15 cellular contexts compared by ENCODE assay signal in the genomic region with DNA sequence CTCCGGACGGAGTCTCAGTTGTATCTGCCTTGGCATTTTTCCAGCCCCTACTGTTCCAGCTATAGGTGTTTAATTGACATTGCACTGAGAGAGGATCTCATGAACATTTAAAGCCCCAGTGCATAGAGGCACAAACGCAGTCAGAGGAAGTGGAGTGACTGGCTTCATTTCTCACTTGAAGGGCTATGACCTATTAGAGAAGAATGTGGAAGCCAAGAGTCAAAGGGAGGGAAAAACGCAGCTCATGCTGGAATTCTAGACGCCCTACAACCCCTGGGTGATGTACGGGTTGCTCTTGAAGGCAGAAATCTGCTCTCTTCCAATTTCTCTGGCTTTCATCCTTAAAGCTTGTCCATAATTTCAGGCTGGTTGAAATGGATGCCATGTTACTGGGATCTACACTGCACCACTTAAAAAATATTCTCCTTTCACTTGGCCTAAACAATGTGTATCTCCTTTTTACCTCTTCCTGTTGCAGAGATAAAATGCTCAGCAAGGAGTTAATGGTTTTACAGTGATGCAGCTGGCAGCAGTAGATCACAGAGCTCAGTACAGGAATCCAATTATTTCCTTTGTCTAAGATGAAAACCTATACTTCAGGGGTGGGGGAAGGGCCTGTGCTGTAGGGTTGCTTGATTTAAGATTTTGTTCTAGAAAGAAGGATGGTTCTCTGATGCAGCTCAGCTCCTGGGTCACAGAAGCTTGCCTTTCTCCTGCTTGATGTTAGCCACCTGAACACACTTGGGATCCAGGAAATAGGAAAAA.
DNase-seq lines count a peak whose midpoint lies in the region; ATAC-seq and TF ChIP-seq lines count a peak whose summit lies in the region.
"Had no signal": no experiment of that assay in that cellular context is flagged by ENCODE, and none has a peak within 500 bp of the region (broad histone marks: within the 10 kb centered on the region; RNA-seq: fewer than 3 reads in every experiment).

No MANE protein-coding gene starts in this region.

- WGBS in right cardiac atrium = 55% methylated on average over 6 of the region's 6 CpGs

- H3K27ac ChIP-seq in GM23338 (ENCODE audit: low read depth) (no peak overlapping the region), MM.1S (ENCODE audit: low read length) (no peak overlapping the region), right cardiac atrium (ENCODE audit: low read length) (no peak overlapping the region)
- H3K27ac ChIP-seq: gastrocnemius medialis, upper lobe of left lung had no signal

- TF ChIP-seq CTCF in GM23338 (conservative IDR thresholded peaks at IDR 0.05; ENCODE audit: low read depth in 2 of 2) (no peak), chondrocyte (IDR thresholded peaks at IDR 0.05) (no peak), nephron progenitor cell (IDR thresholded peaks at IDR 0.05) (no peak), MM.1S (IDR thresholded peaks at IDR 0.05; ENCODE audit: low read length) (no peak)

- H3K36me3 Mint-ChIP-seq in GM23338 (ENCODE audit: low read depth) = no peaks in the 10 kb centered on the region
- no peaks in the 10 kb centered on the region for H3K36me3 Mint-ChIP-seq in chondrocyte (ENCODE audit: low read depth)
- H3K36me3 Mint-ChIP-seq in nephron progenitor cell (ENCODE audit: low read depth) = no peaks in the 10 kb centered on the region

- H3K4me3 ChIP-seq in GM23338 (no peak overlapping the region), MM.1S (ENCODE audit: low read length) (no peak overlapping the region), right cardiac atrium (ENCODE audit: low read length) (no peak overlapping the region)
- H3K4me3 ChIP-seq: gastrocnemius medialis, upper lobe of left lung had no signal

- no peak for DNase-seq in GM23338 (ENCODE audit: low spot score)
- DNase-seq in NCI-H345 treated with DMSO at 0.1 percent for 48 hours (lab: John Stamatoyannopoulos, UW; ENCODE audit: unreplicated experiment) = peak; percentile 89
- no peak for DNase-seq in chondrocyte (ENCODE audit: low spot score)
- DNase-seq in nephron progenitor cell = no peak
- no peak for DNase-seq in MM.1S
- no peak for DNase-seq in HuH-7.5 (ENCODE audit: low spot score)
- no peak for DNase-seq in right cardiac atrium
- DNase-seq: activated T-cell treated with anti-CD3 and anti-CD28 coated beads, Interleukin-2, amount 50 U/mL, for 24 hours; Caco-2; gastrocnemius medialis; midbrain; NCI-H187 treated with DMSO at 0.1 percent for 48 hours; RPMI8226; upper lobe of left lung had no signal

- no peaks in the 10 kb centered on the region for H4K20me1 ChIP-seq in GM23338 (replicated peaks; ENCODE audit: insufficient read depth)
- no peaks in the 10 kb centered on the region for H4K20me1 ChIP-seq in MM.1S (ENCODE audit: insufficient read depth, low read length)

- no peaks in the 10 kb centered on the region for H3K36me3 ChIP-seq in GM23338 (ENCODE audit: insufficient read depth)
- H3K36me3 ChIP-seq in MM.1S (replicated peaks; ENCODE audit: insufficient read depth, low read length) = no peaks in the 10 kb centered on the region
- H3K36me3 ChIP-seq: gastrocnemius medialis, upper lobe of left lung had no signal

- no peaks in the 10 kb centered on the region for H3K9me3 Mint-ChIP-seq in GM23338
- peaks cover 5% of the 10 kb centered on the region for H3K9me3 Mint-ChIP-seq in chondrocyte (ENCODE audit: low read depth)
- H3K9me3 Mint-ChIP-seq in nephron progenitor cell = no peaks in the 10 kb centered on the region
- H3K9me3 Mint-ChIP-seq: activated T-cell treated with anti-CD3 and anti-CD28 coated beads, Interleukin-2, amount 50 U/mL, for 24 hours had no signal

- intact Hi-C loops in right cardiac atrium (cut with DNase I) = no loop called here

- H3K9me2 ChIP-seq in GM23338 (ENCODE audit: insufficient read depth) = peaks cover 14% of the 10 kb centered on the region; the same call in 1 of the 2 replicates
- H3K9me2 ChIP-seq in MM.1S (replicated peaks; ENCODE audit: insufficient read depth, low read length) = no peaks in the 10 kb centered on the region

- H3K27ac Mint-ChIP-seq in GM23338 (no peak overlapping the region), chondrocyte (ENCODE audit: unreplicated experiment) (peak overlapping the region; percentile 43), nephron progenitor cell (peak overlapping the region; percentile 11)
- H3K27ac Mint-ChIP-seq: activated T-cell treated with anti-CD3 and anti-CD28 coated beads, Interleukin-2, amount 50 U/mL, for 24 hours had no signal

- H3K27me3 Mint-ChIP-seq in GM23338 (ENCODE audit: insufficient read depth, low read depth, poor library complexity) = peaks cover 2% of the 10 kb centered on the region
- H3K27me3 Mint-ChIP-seq in chondrocyte (ENCODE audit: low read depth) = no peaks in the 10 kb centered on the region
- no peaks in the 10 kb centered on the region for H3K27me3 Mint-ChIP-seq in nephron progenitor cell (ENCODE audit: low read depth, poor library complexity)

- H3K4me3 Mint-ChIP-seq in GM23338 (no peak overlapping the region), chondrocyte (ENCODE audit: unreplicated experiment) (no peak overlapping the region), nephron progenitor cell (no peak overlapping the region)
- H3K4me3 Mint-ChIP-seq: activated T-cell treated with anti-CD3 and anti-CD28 coated beads, Interleukin-2, amount 50 U/mL, for 24 hours had no signal

- peaks cover 12% of the 10 kb centered on the region for H3K4me1 Mint-ChIP-seq in GM23338
- H3K4me1 Mint-ChIP-seq in chondrocyte (ENCODE audit: low read depth) = peaks cover 29% of the 10 kb centered on the region
- peaks cover 34% of the 10 kb centered on the region for H3K4me1 Mint-ChIP-seq in nephron progenitor cell

- H3K9ac ChIP-seq in MM.1S (ENCODE audit: low read length) = no peak overlapping the region

- H3K79me2 ChIP-seq in GM23338 (replicated peaks; ENCODE audit: insufficient read depth) (no peaks in the 10 kb centered on the region), MM.1S (ENCODE audit: low read length) (no peaks in the 10 kb centered on the region)

- H3K27me3 ChIP-seq in GM23338 (ENCODE audit: insufficient read depth) = no peaks in the 10 kb centered on the region
- H3K27me3 ChIP-seq in MM.1S (replicated peaks; ENCODE audit: insufficient read depth, low read length) = no peaks in the 10 kb centered on the region
- H3K27me3 ChIP-seq in right cardiac atrium (ENCODE audit: control insufficient read depth, insufficient read depth) = no peaks in the 10 kb centered on the region
- H3K27me3 ChIP-seq: gastrocnemius medialis, upper lobe of left lung had no signal

- no peak overlapping the region for H3K4me2 ChIP-seq in GM23338
- H3K4me2 ChIP-seq in MM.1S (ENCODE audit: low read depth, low read length) = no peak overlapping the region

- H3K9me3 ChIP-seq in MM.1S (replicated peaks; ENCODE audit: insufficient read depth, low read length) = no peaks in the 10 kb centered on the region
- no peaks in the 10 kb centered on the region for H3K9me3 ChIP-seq in right cardiac atrium (ENCODE audit: control insufficient read depth, low read length)
- H3K9me3 ChIP-seq: Caco-2, gastrocnemius medialis, upper lobe of left lung had no signal

- 0 out of 2 replicates have a peak, but pooled peaks cover 4% of the 10 kb centered on the region for H3K4me1 ChIP-seq in GM23338 (ENCODE audit: insufficient read depth)
- H3K4me1 ChIP-seq in MM.1S (ENCODE audit: low read length) = no peaks in the 10 kb centered on the region
- no peaks in the 10 kb centered on the region for H3K4me1 ChIP-seq in right cardiac atrium (ENCODE audit: control insufficient read depth, insufficient read depth, low read length)
- H3K4me1 ChIP-seq: Caco-2, gastrocnemius medialis, upper lobe of left lung had no signal

- ATAC-seq in GM23338 = no peak
- ATAC-seq in HG03045 (IDR thresholded peaks at IDR 0.05; ENCODE audit: unreplicated experiment) = no peak
- ATAC-seq in right cardiac atrium = no peak
- ATAC-seq: gastrocnemius medialis had no signal

- H2AFZ ChIP-seq in GM23338 (peak overlapping the region; percentile 38), MM.1S (ENCODE audit: low read length) (no peak overlapping the region)

- H3F3A ChIP-seq in GM23338 (replicated peaks; ENCODE audit: low read depth) (no peaks in the 10 kb centered on the region), MM.1S (ENCODE audit: insufficient read depth, low read length) (no peaks in the 10 kb centered on the region)

TF ChIP-seq in GM23338, 12 proteins besides CTCF, POLR2A, EP300 and RAD21 (continues in another document):
- TF ChIP-seq ZNF331 (CRISPR knock-in tag; IDR thresholded peaks at IDR 0.05; ENCODE audit: low read depth) (no peak), EZH2 (IDR thresholded peaks at IDR 0.05; ENCODE audit: low read depth, unreplicated experiment) (no peak), STAT1 (IDR thresholded peaks at IDR 0.05; ENCODE audit: unreplicated experiment) (no peak), JUNB (IDR thresholded peaks at IDR 0.05; ENCODE audit: unreplicated experiment) (no peak), EZH2phosphoT487 (IDR thresholded peaks at IDR 0.05; ENCODE audit: unreplicated experiment) (no peak), NANOG (IDR thresholded peaks at IDR 0.05; ENCODE audit: borderline replicate concordance) (no peak), POLR2AphosphoS5 (IDR thresholded peaks at IDR 0.05; ENCODE audit: low read depth) (no peak)
- TF ChIP-seq, protein P1, sequence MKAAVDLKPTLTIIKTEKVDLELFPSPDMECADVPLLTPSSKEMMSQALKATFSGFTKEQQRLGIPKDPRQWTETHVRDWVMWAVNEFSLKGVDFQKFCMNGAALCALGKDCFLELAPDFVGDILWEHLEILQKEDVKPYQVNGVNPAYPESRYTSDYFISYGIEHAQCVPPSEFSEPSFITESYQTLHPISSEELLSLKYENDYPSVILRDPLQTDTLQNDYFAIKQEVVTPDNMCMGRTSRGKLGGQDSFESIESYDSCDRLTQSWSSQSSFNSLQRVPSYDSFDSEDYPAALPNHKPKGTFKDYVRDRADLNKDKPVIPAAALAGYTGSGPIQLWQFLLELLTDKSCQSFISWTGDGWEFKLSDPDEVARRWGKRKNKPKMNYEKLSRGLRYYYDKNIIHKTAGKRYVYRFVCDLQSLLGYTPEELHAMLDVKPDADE (IDR thresholded peaks at IDR 0.05) = no peak
